ENCODE assay signal across 8 cellular contexts in the genomic region with DNA sequence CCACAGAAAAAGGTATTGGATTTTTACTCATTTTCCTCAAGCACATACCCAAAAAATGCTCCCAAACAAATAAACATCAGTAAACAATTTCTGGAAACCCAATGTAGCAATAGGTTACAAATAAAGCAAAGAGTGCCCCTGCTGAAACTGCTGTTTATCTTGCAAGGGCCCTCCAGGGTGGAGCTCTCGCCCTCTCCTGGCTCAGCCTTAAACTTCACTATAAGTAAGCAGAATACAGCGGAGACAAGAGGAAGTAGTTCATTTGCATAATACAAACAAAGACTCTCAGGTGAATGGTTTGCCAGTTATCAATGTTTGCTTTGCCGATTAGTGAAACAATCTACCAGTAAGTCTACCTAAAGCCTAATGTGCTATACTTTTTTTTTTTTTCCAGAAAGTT.
DNase-seq lines count a peak whose midpoint lies in the region; ATAC-seq and TF ChIP-seq lines count a peak whose summit lies in the region.

No MANE protein-coding gene starts in this region.

- H3K27me3 Mint-ChIP-seq in CD4-positive, alpha-beta T cell = no peaks in the 10 kb centered on the region

- no peaks in the 10 kb centered on the region for H3K27me3 ChIP-seq in CD4-positive, alpha-beta T cell (ENCODE audit: control insufficient read depth, insufficient read depth, low read length)
- no peaks in the 10 kb centered on the region for H3K27me3 ChIP-seq in heart right ventricle

- no peaks in the 10 kb centered on the region for H3K9me3 ChIP-seq in CD4-positive, alpha-beta T cell (ENCODE audit: control insufficient read depth, low read length)
- H3K9me3 ChIP-seq in heart right ventricle = peaks cover 0 to 3% (median 0%) of the 10 kb centered on the region in 11 donors

- intact Hi-C loops in CD4-positive, alpha-beta T cell (cut with DNase I, micrococcal nuclease) = no loop called here
- intact Hi-C loops in heart right ventricle (cut with DNase I) = no loop called here

- no peaks in the 10 kb centered on the region for H3K4me1 Mint-ChIP-seq in CD4-positive, alpha-beta T cell (ENCODE audit: low read depth)

- H3K36me3 Mint-ChIP-seq in CD4-positive, alpha-beta T cell (ENCODE audit: low read depth) = no peaks in the 10 kb centered on the region

- no peaks in the 10 kb centered on the region for H3K9me3 Mint-ChIP-seq in CD4-positive, alpha-beta T cell

- H3K4me3 Mint-ChIP-seq in CD4-positive, alpha-beta T cell = no peak overlapping the region

- POLR2A ChIA-PET in CD4-positive, alpha-beta T cell (lab: Charles Lee) = no interaction called here

- H3K4me3 ChIP-seq in heart right ventricle = no peak overlapping the region

- CTCF ChIA-PET in CD4-positive, alpha-beta T cell (lab: Charles Lee) = no interaction called here

- 50 to 53% methylated on average over 3 of the region's 3 CpGs for WGBS in heart right ventricle, 2 donors

- TF ChIP-seq CTCF in CD4-positive, alpha-beta T cell (IDR thresholded peaks at IDR 0.05) = no peak
- TF ChIP-seq CTCF in heart right ventricle (IDR thresholded peaks at IDR 0.05) = peak in 1 of 9 donors; percentile 9

- no peak overlapping the region for H3K27ac ChIP-seq in CD4-positive, alpha-beta T cell (ENCODE audit: low read depth, low read length)
- no peak overlapping the region for H3K27ac ChIP-seq in heart right ventricle

- DNase-seq in DMS53 treated with DMSO at 0.1 percent for 48 hours (lab: John Stamatoyannopoulos, UW; ENCODE audit: unreplicated experiment) = peak; percentile 20
- peak; percentile 37 for DNase-seq in cerebellar cortex (ENCODE audit: low spot score)
- no peak for DNase-seq in CD4-positive, alpha-beta T cell
- DNase-seq in pons (ENCODE audit: low spot score) = no peak
- DNase-seq in heart right ventricle = no peak
- DNase-seq in activated T-cell treated with anti-CD3 and anti-CD28 coated beads for 4 hours = no peak

- no peak overlapping the region for H3K27ac Mint-ChIP-seq in CD4-positive, alpha-beta T cell

- H3K4me1 ChIP-seq in heart right ventricle = no peaks in the 10 kb centered on the region

- ATAC-seq in GM19452 (IDR thresholded peaks at IDR 0.05; ENCODE audit: unreplicated experiment) (peak; percentile 84), HG03521 (IDR thresholded peaks at IDR 0.05; ENCODE audit: unreplicated experiment) (peak; percentile 87), heart right ventricle (no peak)
- ATAC-seq in CD4-positive, alpha-beta T cell (ENCODE audit: poor library complexity) = no peak

- no peaks in the 10 kb centered on the region for H3K36me3 ChIP-seq in heart right ventricle

Comparison
In these comparisons a context has a peak if more than half of its experiments do, and no peak if none do; other contexts are left out.
1. DNase-seq: peak in DMS53 treated with DMSO at 0.1 percent for 48 hours (single experiment) and cerebellar cortex (single experiment); none in CD4-positive, alpha-beta T cell (0 of 10), pons (single experiment), heart right ventricle (0 of 2) and activated T-cell treated with anti-CD3 and anti-CD28 coated beads for 4 hours (single experiment).
2. ATAC-seq: peak in GM19452 (single experiment) and HG03521 (single experiment); none in CD4-positive, alpha-beta T cell (single experiment) and heart right ventricle (0 of 8).